In genomic region chr12:24853588-24853987, GRCh38 we compare ENCODE assay signal across 18 cellular contexts.
A peak's percentile ranks its signal among the peaks of the same experiment; 100 is the strongest.
DNase-seq lines count a peak whose midpoint lies in the region; ATAC-seq lines count a peak whose summit lies in the region.
"Had no signal": no experiment of that assay in that cellular context is flagged by ENCODE, and none has a peak within 500 bp of the region (broad histone marks: within the 10 kb centered on the region; RNA-seq: fewer than 3 reads in every experiment).

No MANE protein-coding gene starts in this region.

- H3K27me3 Mint-ChIP-seq in activated naive CD8-positive, alpha-beta T cell, result no peaks in the 10 kb centered on the region
- peaks cover 4% of the 10 kb centered on the region for H3K27me3 Mint-ChIP-seq in activated naive CD8-positive, alpha-beta T cell treated with anti-CD3 and anti-CD28 coated beads, Interleukin-2, amount 50 U/mL, for 24 hours

- no peak overlapping the region for H3K4me3 Mint-ChIP-seq in activated naive CD8-positive, alpha-beta T cell
- no peak overlapping the region for H3K4me3 Mint-ChIP-seq in activated naive CD8-positive, alpha-beta T cell treated with anti-CD3 and anti-CD28 coated beads, Interleukin-2, amount 50 U/mL, for 24 hours
- H3K4me3 Mint-ChIP-seq: activated CD8-positive, alpha-beta T cell treated with anti-CD3 and anti-CD28 coated beads for 36 hours; neural progenitor cell had no signal

- H3K9me3 ChIP-seq in SJSA1 (replicated peaks), result no peaks in the 10 kb centered on the region
- H3K9me3 ChIP-seq: thoracic aorta had no signal

- H3K9me3 Mint-ChIP-seq in activated naive CD8-positive, alpha-beta T cell (ENCODE audit: low read depth), result peaks cover 5% of the 10 kb centered on the region
- H3K9me3 Mint-ChIP-seq in activated naive CD8-positive, alpha-beta T cell treated with anti-CD3 and anti-CD28 coated beads, Interleukin-2, amount 50 U/mL, for 24 hours, result no peaks in the 10 kb centered on the region

- DNase-seq in activated naive CD8-positive, alpha-beta T cell treated with anti-CD3 and anti-CD28 coated beads, Interleukin-2, amount 50 U/mL, for 24 hours, result no peak
- peak in 1 of 2 experiments; percentile 60 for DNase-seq in SJSA1 (ENCODE audit: low read depth in 1 of 2, low spot score in 2 of 2)
- peak; percentile 62 for DNase-seq in fibroblast of peridontal ligament (ENCODE audit: extremely low read depth)
- no peak for DNase-seq in iPS-NIHi7 (ENCODE audit: extremely low spot score)
- DNase-seq in globus pallidus (ENCODE audit: low spot score), result no peak
- no peak for DNase-seq in CD1c-positive myeloid dendritic cell (ENCODE audit: extremely low spot score)
- no peak for DNase-seq in cerebellum (ENCODE audit: low spot score)
- DNase-seq: activated CD8-positive, alpha-beta T cell treated with anti-CD3 and anti-CD28 coated beads for 36 hours; activated naive CD4-positive, alpha-beta T cell treated with anti-CD3 and anti-CD28 coated beads, Interleukin-2, amount 50 U/mL, for 16 hours; cortex of kidney; DMS79; NCI-H1092 treated with DMSO at 0.1 percent for 48 hours; NCI-H510A; spleen; T1000 had no signal

- peak overlapping the region; percentile 36 for H3K27ac ChIP-seq in SJSA1
- H3K27ac ChIP-seq: neural progenitor cell, spleen, thoracic aorta had no signal

- H3K4me1 Mint-ChIP-seq in activated naive CD8-positive, alpha-beta T cell (ENCODE audit: low read depth), result peaks cover 9% of the 10 kb centered on the region
- peaks cover 16% of the 10 kb centered on the region for H3K4me1 Mint-ChIP-seq in activated naive CD8-positive, alpha-beta T cell treated with anti-CD3 and anti-CD28 coated beads, Interleukin-2, amount 50 U/mL, for 24 hours

- H3K27ac Mint-ChIP-seq in activated naive CD8-positive, alpha-beta T cell, result peak overlapping the region; percentile 23
- no peak overlapping the region for H3K27ac Mint-ChIP-seq in activated naive CD8-positive, alpha-beta T cell treated with anti-CD3 and anti-CD28 coated beads, Interleukin-2, amount 50 U/mL, for 24 hours
- H3K27ac Mint-ChIP-seq: activated CD8-positive, alpha-beta T cell treated with anti-CD3 and anti-CD28 coated beads for 36 hours; neural progenitor cell had no signal

- no peaks in the 10 kb centered on the region for H3K36me3 Mint-ChIP-seq in activated naive CD8-positive, alpha-beta T cell
- H3K36me3 Mint-ChIP-seq in activated naive CD8-positive, alpha-beta T cell treated with anti-CD3 and anti-CD28 coated beads, Interleukin-2, amount 50 U/mL, for 24 hours (ENCODE audit: low read depth), result peaks cover 6% of the 10 kb centered on the region

- peaks cover 32% of the 10 kb centered on the region for H3K4me1 ChIP-seq in SJSA1 (replicated peaks)
- H3K4me1 ChIP-seq: spleen had no signal

- peaks cover 10% of the 10 kb centered on the region; the same call in 1 of the 2 replicates for H3K36me3 ChIP-seq in SJSA1
- H3K36me3 ChIP-seq: spleen, thoracic aorta had no signal

- no peak for ATAC-seq in activated naive CD8-positive, alpha-beta T cell treated with anti-CD3 and anti-CD28 coated beads, Interleukin-2, amount 50 U/mL, for 24 hours
- ATAC-seq: activated CD8-positive, alpha-beta T cell treated with anti-CD3 and anti-CD28 coated beads for 36 hours had no signal

- no peaks in the 10 kb centered on the region for H3K27me3 ChIP-seq in SJSA1 (replicated peaks)
- H3K27me3 ChIP-seq: neural progenitor cell had no signal

- H3K4me3 ChIP-seq in SJSA1, result no peak overlapping the region
- H3K4me3 ChIP-seq: neural progenitor cell, spleen, thoracic aorta had no signal
